Comparison of ENCODE assay signal across 1 cellular context in genomic region chr14:100203962-100204834, GRCh38.
TF ChIP-seq lines count a peak whose summit lies in the region.

No MANE protein-coding gene starts in this region.

TF ChIP-seq in HepG2, 621 proteins besides CTCF, POLR2A, EP300 and RAD21 (continued from another document and continues in another):
- TF ChIP-seq, protein P1, sequence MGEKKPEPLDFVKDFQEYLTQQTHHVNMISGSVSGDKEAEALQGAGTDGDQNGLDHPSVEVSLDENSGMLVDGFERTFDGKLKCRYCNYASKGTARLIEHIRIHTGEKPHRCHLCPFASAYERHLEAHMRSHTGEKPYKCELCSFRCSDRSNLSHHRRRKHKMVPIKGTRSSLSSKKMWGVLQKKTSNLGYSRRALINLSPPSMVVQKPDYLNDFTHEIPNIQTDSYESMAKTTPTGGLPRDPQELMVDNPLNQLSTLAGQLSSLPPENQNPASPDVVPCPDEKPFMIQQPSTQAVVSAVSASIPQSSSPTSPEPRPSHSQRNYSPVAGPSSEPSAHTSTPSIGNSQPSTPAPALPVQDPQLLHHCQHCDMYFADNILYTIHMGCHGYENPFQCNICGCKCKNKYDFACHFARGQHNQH (CRISPR knock-in tag; IDR thresholded peaks at IDR 0.05) = peak; percentile 72; the same call in 1 of the 2 replicates
- no peak for TF ChIP-seq ZSCAN30 (CRISPR knock-in tag; IDR thresholded peaks at IDR 0.05)
- no peak for TF ChIP-seq NCOA5 (CRISPR knock-in tag; IDR thresholded peaks at IDR 0.05)
- no peak for TF ChIP-seq ZNF468 (CRISPR knock-in tag; IDR thresholded peaks at IDR 0.05)
- TF ChIP-seq ZBTB7A (CRISPR knock-in tag; IDR thresholded peaks at IDR 0.05) = no peak
- TF ChIP-seq ZMYM4 (CRISPR knock-in tag; IDR thresholded peaks at IDR 0.05) = peak; percentile 76; the same call in 1 of the 2 replicates
- no peak for TF ChIP-seq ZNF7 (CRISPR knock-in tag; IDR thresholded peaks at IDR 0.05)
- TF ChIP-seq ZBTB40 (IDR thresholded peaks at IDR 0.05) = no peak
- no peak for TF ChIP-seq ZBTB40 (CRISPR knock-in tag; IDR thresholded peaks at IDR 0.05)
- no peak for TF ChIP-seq ZNF354B (CRISPR knock-in tag; IDR thresholded peaks at IDR 0.05)
- no peak for TF ChIP-seq ZNF547 (CRISPR knock-in tag; IDR thresholded peaks at IDR 0.05)
- peak; percentile 51; the same call in 1 of the 2 replicates for TF ChIP-seq MIER3 (CRISPR knock-in tag; IDR thresholded peaks at IDR 0.05; ENCODE audit: borderline replicate concordance)
- TF ChIP-seq NFKB2 (CRISPR knock-in tag; IDR thresholded peaks at IDR 0.05; ENCODE audit: borderline replicate concordance) = no peak
- TF ChIP-seq IKZF1 (IDR thresholded peaks at IDR 0.05) = no peak
- TF ChIP-seq TMF1 (CRISPR knock-in tag; IDR thresholded peaks at IDR 0.05; ENCODE audit: low read depth) = no peak
- peak; percentile 74 for TF ChIP-seq KAT8 (CRISPR knock-in tag; IDR thresholded peaks at IDR 0.05)
- TF ChIP-seq GMEB2 (CRISPR knock-in tag; IDR thresholded peaks at IDR 0.05; ENCODE audit: low read depth) = no peak
- TF ChIP-seq MLLT10 (CRISPR knock-in tag; IDR thresholded peaks at IDR 0.05) = no peak
- 0 out of 2 replicates have a peak, but pooled peaks have one; percentile 24 for TF ChIP-seq MEIS2 (CRISPR knock-in tag; IDR thresholded peaks at IDR 0.05)
- TF ChIP-seq, protein P2, sequence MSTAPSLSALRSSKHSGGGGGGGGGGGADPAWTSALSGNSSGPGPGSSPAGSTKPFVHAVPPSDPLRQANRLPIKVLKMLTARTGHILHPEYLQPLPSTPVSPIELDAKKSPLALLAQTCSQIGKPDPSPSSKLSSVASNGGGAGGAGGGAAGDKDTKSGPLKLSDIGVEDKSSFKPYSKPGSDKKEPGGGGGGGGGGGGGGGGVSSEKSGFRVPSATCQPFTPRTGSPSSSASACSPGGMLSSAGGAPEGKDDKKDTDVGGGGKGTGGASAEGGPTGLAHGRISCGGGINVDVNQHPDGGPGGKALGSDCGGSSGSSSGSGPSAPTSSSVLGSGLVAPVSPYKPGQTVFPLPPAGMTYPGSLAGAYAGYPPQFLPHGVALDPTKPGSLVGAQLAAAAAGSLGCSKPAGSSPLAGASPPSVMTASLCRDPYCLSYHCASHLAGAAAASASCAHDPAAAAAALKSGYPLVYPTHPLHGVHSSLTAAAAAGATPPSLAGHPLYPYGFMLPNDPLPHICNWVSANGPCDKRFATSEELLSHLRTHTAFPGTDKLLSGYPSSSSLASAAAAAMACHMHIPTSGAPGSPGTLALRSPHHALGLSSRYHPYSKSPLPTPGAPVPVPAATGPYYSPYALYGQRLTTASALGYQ (CRISPR knock-in tag; IDR thresholded peaks at IDR 0.05) = peak; percentile 57; the same call in 1 of the 2 replicates
- TF ChIP-seq ZNF709 (CRISPR knock-in tag; IDR thresholded peaks at IDR 0.05) = no peak
- peak; percentile 85 for TF ChIP-seq ZBED4 (CRISPR knock-in tag; IDR thresholded peaks at IDR 0.05; ENCODE audit: borderline replicate concordance)
- 0 out of 2 replicates have a peak, but pooled peaks have one; percentile 38 for TF ChIP-seq RFXAP (CRISPR knock-in tag; IDR thresholded peaks at IDR 0.05; ENCODE audit: borderline replicate concordance)
- TF ChIP-seq ZFP90 (CRISPR knock-in tag; IDR thresholded peaks at IDR 0.05; ENCODE audit: borderline replicate concordance) = no peak; the same call in 1 of the 2 replicates
- TF ChIP-seq SMARCE1 (IDR thresholded peaks at IDR 0.05; ENCODE audit: borderline replicate concordance) = no peak
- TF ChIP-seq, protein P3, sequence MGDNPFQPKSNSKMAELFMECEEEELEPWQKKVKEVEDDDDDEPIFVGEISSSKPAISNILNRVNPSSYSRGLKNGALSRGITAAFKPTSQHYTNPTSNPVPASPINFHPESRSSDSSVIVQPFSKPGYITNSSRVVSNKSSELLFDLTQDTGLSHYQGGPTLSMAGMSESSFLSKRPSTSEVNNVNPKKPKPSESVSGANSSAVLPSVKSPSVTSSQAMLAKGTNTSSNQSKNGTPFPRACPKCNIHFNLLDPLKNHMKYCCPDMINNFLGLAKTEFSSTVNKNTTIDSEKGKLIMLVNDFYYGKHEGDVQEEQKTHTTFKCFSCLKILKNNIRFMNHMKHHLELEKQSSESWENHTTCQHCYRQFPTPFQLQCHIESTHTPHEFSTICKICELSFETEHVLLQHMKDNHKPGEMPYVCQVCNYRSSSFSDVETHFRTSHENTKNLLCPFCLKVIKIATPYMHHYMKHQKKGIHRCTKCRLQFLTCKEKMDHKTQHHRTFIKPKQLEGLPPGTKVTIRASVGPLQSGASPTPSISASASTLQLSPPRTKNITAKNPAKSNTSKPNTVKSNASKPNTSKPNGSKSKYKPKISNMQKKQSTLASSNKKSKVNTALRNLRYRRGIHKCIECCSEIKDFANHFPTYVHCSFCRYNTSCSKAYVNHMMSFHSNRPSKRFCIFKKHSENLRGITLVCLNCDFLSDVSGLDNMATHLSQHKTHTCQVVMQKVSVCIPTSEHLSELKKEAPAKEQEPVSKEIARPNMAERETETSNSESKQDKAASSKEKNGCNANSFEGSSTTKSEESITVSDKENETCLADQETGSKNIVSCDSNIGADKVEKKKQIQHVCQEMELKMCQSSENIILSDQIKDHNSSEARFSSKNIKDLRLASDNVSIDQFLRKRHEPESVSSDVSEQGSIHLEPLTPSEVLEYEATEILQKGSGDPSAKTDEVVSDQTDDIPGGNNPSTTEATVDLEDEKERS (CRISPR knock-in tag; IDR thresholded peaks at IDR 0.05) = no peak
- no peak for TF ChIP-seq REXO4 (CRISPR knock-in tag; IDR thresholded peaks at IDR 0.05; ENCODE audit: borderline replicate concordance)
- TF ChIP-seq ZNF430 (CRISPR knock-in tag; IDR thresholded peaks at IDR 0.05) = peak; percentile 39; the same call in 1 of the 2 replicates
- TF ChIP-seq ZEB1 (IDR thresholded peaks at IDR 0.05; ENCODE audit: insufficient replicate concordance, low read depth) = no peak
- TF ChIP-seq CAMTA2 (CRISPR knock-in tag; IDR thresholded peaks at IDR 0.05; ENCODE audit: borderline replicate concordance) = no peak
- TF ChIP-seq PPARG (CRISPR knock-in tag; conservative IDR thresholded peaks at IDR 0.05) = peak; percentile 72; the same call in 1 of the 2 replicates
- TF ChIP-seq THAP8 (CRISPR knock-in tag; IDR thresholded peaks at IDR 0.05; ENCODE audit: borderline replicate concordance) = no peak
- TF ChIP-seq ZNF20 (CRISPR knock-in tag; IDR thresholded peaks at IDR 0.05) = no peak
- no peak for TF ChIP-seq NRL (CRISPR knock-in tag; IDR thresholded peaks at IDR 0.05; ENCODE audit: borderline replicate concordance)
- TF ChIP-seq ISL2 (CRISPR knock-in tag; IDR thresholded peaks at IDR 0.05) = peak; percentile 86
- 0 out of 2 replicates have a peak, but pooled peaks have one; percentile 34 for TF ChIP-seq RORA (CRISPR knock-in tag; IDR thresholded peaks at IDR 0.05)
- TF ChIP-seq HOXD1 (CRISPR knock-in tag; IDR thresholded peaks at IDR 0.05) = 0 out of 2 replicates have a peak, but pooled peaks have one; percentile 42
